Comparison of ENCODE assay signal across 6 cellular contexts in the genomic region with DNA sequence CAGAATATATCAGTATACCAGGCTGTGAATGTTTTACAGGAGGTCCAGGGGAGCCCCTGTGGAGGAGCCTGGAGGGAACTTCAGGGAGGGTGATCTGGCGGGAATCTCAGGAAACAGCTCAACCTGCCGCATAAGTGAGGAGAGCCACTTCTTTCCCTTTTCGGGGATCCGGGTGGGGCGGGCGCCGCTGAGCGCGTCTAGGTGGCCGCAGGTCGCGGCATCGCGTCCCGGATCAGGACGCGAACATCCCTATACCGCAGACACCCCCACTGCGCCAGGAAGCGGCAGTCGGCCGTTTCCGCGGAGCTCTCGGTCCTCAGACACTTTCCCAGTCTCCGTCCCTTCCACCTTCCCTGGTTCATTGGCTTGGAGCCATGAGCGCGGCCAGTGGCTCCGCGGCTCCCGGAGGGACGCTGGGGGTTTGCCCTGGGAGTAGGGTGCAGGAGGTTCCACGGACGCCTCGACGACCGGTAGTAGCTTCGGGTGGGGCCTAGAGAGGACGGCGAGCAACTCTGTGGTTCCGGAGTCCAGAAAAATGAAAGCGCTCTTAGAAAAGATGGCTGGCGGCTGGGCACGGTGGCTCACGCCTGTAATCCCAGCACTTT. TPM values are rescaled to one million over a fixed set of nuclear protein-coding genes. Genes with fewer than 3 reads are reported as not detected.
DNase-seq lines count a peak whose midpoint lies in the region; TF ChIP-seq lines count a peak whose summit lies in the region.

No MANE protein-coding gene starts in this region.

- peaks cover 2% of the 10 kb centered on the region for H3K27me3 Mint-ChIP-seq in endothelial cell (ENCODE audit: unreplicated experiment)

- H3F3A ChIP-seq in MM.1S (ENCODE audit: insufficient read depth, low read length) = peaks cover 10% of the 10 kb centered on the region

- H3K27ac ChIP-seq in MM.1S (ENCODE audit: low read length) = no peak overlapping the region
- H3K27ac ChIP-seq in sigmoid colon = peak overlapping the region; percentile 55 to 73 (median 64)

- DNase-seq in MM.1S (no peak), endothelial cell (ENCODE audit: low spot score) (peak; percentile 28), sigmoid colon (no peak), NCI-H1105 treated with DMSO at 0.1 percent for 48 hours (lab: John Stamatoyannopoulos, UW) (no peak), NCI-H146 (lab: John Stamatoyannopoulos, UW) (no peak), SHP77 (lab: John Stamatoyannopoulos, UW) (no peak)

- H3K4me1 Mint-ChIP-seq in endothelial cell (ENCODE audit: unreplicated experiment) = peaks cover 16% of the 10 kb centered on the region

- no peak overlapping the region; the same call in 1 of the 2 replicates for H3K9ac ChIP-seq in MM.1S (ENCODE audit: low read length)

- H3K4me3 ChIP-seq in MM.1S (ENCODE audit: low read length) = peak overlapping the region; percentile 44; the same call in 1 of the 2 replicates
- peak overlapping the region; percentile 36 to 55 (median 52) for H3K4me3 ChIP-seq in sigmoid colon

- H3K4me3 Mint-ChIP-seq in endothelial cell (ENCODE audit: unreplicated experiment) = peak overlapping the region; percentile 29

- no peaks in the 10 kb centered on the region for H3K9me2 ChIP-seq in MM.1S (replicated peaks; ENCODE audit: insufficient read depth, low read length)

- H3K4me1 ChIP-seq in MM.1S (ENCODE audit: low read length) (no peaks in the 10 kb centered on the region), sigmoid colon (peaks cover 0 to 26% (median 22%) of the 10 kb centered on the region in 4 donors)

- H4K20me1 ChIP-seq in MM.1S (ENCODE audit: insufficient read depth, low read length) = no peaks in the 10 kb centered on the region

- TF ChIP-seq CTCF in MM.1S (IDR thresholded peaks at IDR 0.05; ENCODE audit: low read length) (no peak), endothelial cell (IDR thresholded peaks at IDR 0.05; ENCODE audit: unreplicated experiment) (no peak), sigmoid colon (IDR thresholded peaks at IDR 0.05) (no peak)

- H3K27me3 ChIP-seq in MM.1S (replicated peaks; ENCODE audit: insufficient read depth, low read length) (no peaks in the 10 kb centered on the region), sigmoid colon (no peaks in the 10 kb centered on the region)

- H3K9me3 Mint-ChIP-seq in endothelial cell (ENCODE audit: unreplicated experiment) = no peaks in the 10 kb centered on the region

- no peak for TF ChIP-seq POLR2A in sigmoid colon (IDR thresholded peaks at IDR 0.05)

- peaks cover 2% of the 10 kb centered on the region for H3K36me3 Mint-ChIP-seq in endothelial cell (ENCODE audit: low read depth, unreplicated experiment)

- intact Hi-C loops in sigmoid colon (cut with DNase I) = no loop called here

- H3K79me2 ChIP-seq in MM.1S (ENCODE audit: low read length) = peaks cover 14% of the 10 kb centered on the region

- whole genome bisulfite sequencing in sigmoid colon, 2 donors = 27 to 52% methylated on average over 45 of the region's 45 CpGs

- H3K9me3 ChIP-seq in MM.1S (replicated peaks; ENCODE audit: insufficient read depth, low read length) (no peaks in the 10 kb centered on the region), sigmoid colon (no peaks in the 10 kb centered on the region)

- TF ChIP-seq EP300 in sigmoid colon (IDR thresholded peaks at IDR 0.05) = no peak

- H3K4me2 ChIP-seq in MM.1S (ENCODE audit: low read depth, low read length) = peak overlapping the region; percentile 41

- peak overlapping the region; percentile 84 for H3K27ac Mint-ChIP-seq in endothelial cell (ENCODE audit: unreplicated experiment)

- H3K36me3 ChIP-seq in MM.1S (replicated peaks; ENCODE audit: insufficient read depth, low read length) (no peaks in the 10 kb centered on the region), sigmoid colon (no peaks in the 10 kb centered on the region)

- peak overlapping the region; percentile 50 for H2AFZ ChIP-seq in MM.1S (ENCODE audit: low read length)

RNA-seq across cellular contexts. Expression of gene ZNF764, which starts 3.1 kb away (rescaled TPM):
- total RNA-seq in endothelial cell (ENCODE audit: unreplicated experiment) (13.8 TPM), sigmoid colon (1 to 10 TPM; 6.1 to 8.6 (median 8.1) TPM)
- polyA plus RNA-seq in sigmoid colon = 1 to 10 TPM; 3.5 to 7.7 (median 4.8) TPM

RNA-seq across cellular contexts. Expression of gene ZNF688, which starts 10.2 kb away (rescaled TPM):
- 9.6 TPM for total RNA-seq in endothelial cell (ENCODE audit: unreplicated experiment)
- 10 to 100 TPM; 21.9 to 32.8 (median 25.4) TPM for total RNA-seq in sigmoid colon
- polyA plus RNA-seq in sigmoid colon = 10 to 100 TPM; 16.7 to 22.8 (median 18.0) TPM

RNA-seq across cellular contexts. Expression of gene ZNF785, which starts 24.2 kb away (rescaled TPM):
- total RNA-seq in endothelial cell (ENCODE audit: unreplicated experiment) (33.5 TPM), sigmoid colon (10 to 100 TPM in 1 of 4 donors, 1 to 10 TPM in 3; 5.9 to 19.9 (median 7.9) TPM)
- 1 to 10 TPM in 2 of 3 donors, under 1 TPM in 1; 0.92 to 9.5 (median 2.4) TPM for polyA plus RNA-seq in sigmoid colon

RNA-seq across cellular contexts. Expression of gene ZNF747, which starts 26.7 kb away (rescaled TPM):
- 9.7 TPM for total RNA-seq in endothelial cell (ENCODE audit: unreplicated experiment)
- total RNA-seq in sigmoid colon = 10 to 100 TPM; 10.3 to 15.5 (median 13.1) TPM
- polyA plus RNA-seq in sigmoid colon = 10 to 100 TPM in 1 of 3 donors, 1 to 10 TPM in 2; 6.0 to 12.0 (median 8.3) TPM

RNA-seq across cellular contexts. Expression of gene ZNF768, which starts 34.9 kb away (rescaled TPM):
- total RNA-seq in endothelial cell (ENCODE audit: unreplicated experiment) = 31.4 TPM
- total RNA-seq in sigmoid colon = 10 to 100 TPM; 32.4 to 55.9 (median 42.7) TPM
- polyA plus RNA-seq in sigmoid colon = 10 to 100 TPM; 46.2 to 61.0 (median 54.8) TPM
